ENCODE assay signal across 1 cellular context in genomic region chr1:173853074-173853473, GRCh38.
TF ChIP-seq lines count a peak whose summit lies in the region.

No MANE protein-coding gene starts in this region.

TF ChIP-seq in IMR-90, 13 proteins besides CTCF, POLR2A, EP300 and RAD21:
- TF ChIP-seq MXI1 (IDR thresholded peaks at IDR 0.05; ENCODE audit: borderline replicate concordance, low read depth, low read length) (no peak), CEBPB (IDR thresholded peaks at IDR 0.05; ENCODE audit: low read depth, low read length) (peak; percentile 46), CHD1 (IDR thresholded peaks at IDR 0.05; ENCODE audit: low read depth, low read length) (no peak), MAFK (IDR thresholded peaks at IDR 0.05; ENCODE audit: low read depth, low read length) (peak; percentile 77), FOS (IDR thresholded peaks at IDR 0.05; ENCODE audit: low read depth, low read length) (no peak), MAZ (IDR thresholded peaks at IDR 0.05; ENCODE audit: borderline replicate concordance, low read depth, low read length) (no peak), RFX5 (IDR thresholded peaks at IDR 0.05; ENCODE audit: low read depth, low read length) (no peak), RCOR1 (IDR thresholded peaks at IDR 0.05; ENCODE audit: insufficient replicate concordance, low read length) (no peak), USF2 (IDR thresholded peaks at IDR 0.05; ENCODE audit: low read depth, low read length) (no peak), NFE2L2 (IDR thresholded peaks at IDR 0.05; ENCODE audit: low read depth, low read length) (peak; percentile 24; the same call in 1 of the 2 replicates), SMC3 (IDR thresholded peaks at IDR 0.05; ENCODE audit: low read depth, low read length) (no peak), BHLHE40 (IDR thresholded peaks at IDR 0.05; ENCODE audit: low read depth, low read length) (no peak), ELK1 (IDR thresholded peaks at IDR 0.05; ENCODE audit: borderline replicate concordance, low read depth, low read length) (no peak)
